In genomic region chr11:70259077-70259476, GRCh38 we compare ENCODE assay signal across 7 cellular contexts. TPM values are rescaled to one million over a fixed set of nuclear protein-coding genes. Genes with fewer than 3 reads are reported as not detected.
DNase-seq lines count a peak whose midpoint lies in the region; ATAC-seq, FAIRE-seq and TF ChIP-seq lines count a peak whose summit lies in the region.
"Not testable (repeated sequence)": the region's sequence is repeated elsewhere in the genome, so short reads cannot be mapped to it uniquely, and the experiment has no call there.

No MANE protein-coding gene starts in this region.

- POLR2A ChIA-PET in WTC11 (lab: Charles Lee); HepG2 (lab: Yijun Ruan, JAX): not testable (repeated sequence)

- in situ Hi-C loops in HepG2 (cut with HindIII; ENCODE audit: extremely low pct_ligation_motif_present, low pct_unique_long_range_greater_than_20kb): not testable (repeated sequence)

- H3K27ac Mint-ChIP-seq in WTC11: not testable (repeated sequence)

- not testable (repeated sequence) for H3K9me3 ChIP-seq in HepG2 (ENCODE audit: low read length)

- DNase-seq in AML-193 (lab: John Stamatoyannopoulos, UW) (peak; percentile 16 to 47), HuH-7.5 (ENCODE audit: low spot score) (peak; percentile 38), NB4 (ENCODE audit: low read depth) (peak; percentile 66), SIG-M5 treated with dmso at 0.1 percent for 504 hours (lab: John Stamatoyannopoulos, UW; ENCODE audit: unreplicated experiment) (peak; percentile 16), HepG2 (ENCODE audit: low spot score) (peak; percentile 77)
- DNase-seq in WTC11 (ENCODE audit: low spot score): not testable (repeated sequence)

- peak in 1 of 2 experiments; percentile 31; a peak in 1 of 4 replicates for TF ChIP-seq EP300 in HepG2 (IDR thresholded peaks at IDR 0.05; ENCODE audit: low read depth in 2 of 2, low read length in 2 of 2)
- TF ChIP-seq EP300 in HepG2 (CRISPR knock-in tag; IDR thresholded peaks at IDR 0.05; ENCODE audit: borderline replicate concordance): not testable (repeated sequence)

- not testable (repeated sequence) for H3K9ac ChIP-seq in HepG2 (ENCODE audit: insufficient read depth, low read depth, low read length)

- H3K27ac ChIP-seq in HepG2 (ENCODE audit: extremely low read length, insufficient read depth, low read length): not testable (repeated sequence)
- peak overlapping the region; percentile 38 for H3K27ac ChIP-seq in urinary bladder (ENCODE audit: low read depth)

- intact Hi-C loops in HepG2 (cut with micrococcal nuclease; ENCODE audit: unreplicated experiment): not testable (repeated sequence)

- not testable (repeated sequence) for TF ChIP-seq POLR2A in NB4 (IDR thresholded peaks at IDR 0.05; ENCODE audit: extremely low read depth, insufficient read length); HepG2 (IDR thresholded peaks at IDR 0.05; ENCODE audit: insufficient read depth in 1 of 2, low read depth in 2 of 2, low read length in 2 of 2)

- H3K27me3 ChIP-seq in HepG2 (ENCODE audit: control insufficient read depth in 1 of 2, insufficient read depth in 2 of 2, low read length in 2 of 2): not testable (repeated sequence)

- H3K4me2 ChIP-seq in HepG2 (ENCODE audit: low read depth, low read length): not testable (repeated sequence)

- not testable (repeated sequence) for H3K4me3 ChIP-seq in NB4 (ENCODE audit: low read depth, low read length); HepG2 (replicated peaks in 1 of 3; ENCODE audit: insufficient read depth in 1 of 3, low read depth in 2 of 3, low read length in 3 of 3); urinary bladder (ENCODE audit: low read depth, low read length)

- CTCF ChIA-PET in WTC11 (lab: Charles Lee); HepG2 (lab: Yijun Ruan, JAX; ENCODE audit: low intra/inter-chr PET ratio, low total read pairs): not testable (repeated sequence)

- peak; percentile 87 for FAIRE-seq in HepG2 (lab: Jason Lieb, UNC)

- H3K4me1 ChIP-seq in HepG2 (ENCODE audit: insufficient read depth, low read length): peaks cover 20% of the 10 kb centered on the region
- not testable (repeated sequence) for H3K4me1 ChIP-seq in urinary bladder (ENCODE audit: insufficient read depth)

- H3K36me3 Mint-ChIP-seq in WTC11: not testable (repeated sequence)

- not testable (repeated sequence) for BruUV-seq in HepG2 (replicated peaks; lab: Mats Ljungman, UMichigan)

- not testable (repeated sequence) for TF ChIP-seq CTCF in NB4 (IDR thresholded peaks at IDR 0.05; ENCODE audit: low read depth, low read length); WTC11 (IDR thresholded peaks at IDR 0.05); HepG2 (CRISPR knock-in tag; IDR thresholded peaks at IDR 0.05)

- not testable (repeated sequence) for H3K27me3 Mint-ChIP-seq in WTC11 (ENCODE audit: low read depth)

- H3K36me3 ChIP-seq in HepG2 (replicated peaks in 1 of 2; ENCODE audit: control insufficient read depth in 1 of 2, insufficient read depth in 2 of 2, low read length in 2 of 2); urinary bladder (ENCODE audit: insufficient read depth): not testable (repeated sequence)

- WGBS in HepG2 (ENCODE audit: low lambda C conversion rate): 0% methylated on average over 2 of the region's 2 CpGs
- 91% methylated on average over 2 of the region's 2 CpGs for WGBS in urinary bladder

- not testable (repeated sequence) for TF ChIP-seq RAD21 in HepG2 (CRISPR knock-in tag; IDR thresholded peaks at IDR 0.05)

- not testable (repeated sequence) for H3K9me3 Mint-ChIP-seq in WTC11

- H4K20me1 ChIP-seq in HepG2 (ENCODE audit: insufficient read depth, low read length): not testable (repeated sequence)

- not testable (repeated sequence) for ATAC-seq in WTC11
- ATAC-seq in HepG2: peak; percentile 82

- not testable (repeated sequence) for H3K79me2 ChIP-seq in HepG2 (ENCODE audit: insufficient read depth, low read length)

- H3K4me3 Mint-ChIP-seq in WTC11: not testable (repeated sequence)

- not testable (repeated sequence) for H3K4me1 Mint-ChIP-seq in WTC11

- not testable (repeated sequence) for H2AFZ ChIP-seq in HepG2 (ENCODE audit: low read length)

TF ChIP-seq in WTC11, 78 proteins besides CTCF, POLR2A, EP300 and RAD21:
- peak; percentile 51; the same call in 1 of the 2 replicates for TF ChIP-seq GABPB1 (CRISPR knock-in tag; IDR thresholded peaks at IDR 0.05)

TF ChIP-seq in HepG2, 621 proteins besides CTCF, POLR2A, EP300 and RAD21 (continues in another document):
- TF ChIP-seq RARA (CRISPR knock-in tag; IDR thresholded peaks at IDR 0.05): 0 out of 2 replicates have a peak, but pooled peaks have one; percentile 22
- TF ChIP-seq HNF4A (CRISPR knock-in tag; IDR thresholded peaks at IDR 0.05): 0 out of 2 replicates have a peak, but pooled peaks have one; percentile 11
- TF ChIP-seq UBTF (CRISPR knock-in tag; IDR thresholded peaks at IDR 0.05): 0 out of 2 replicates have a peak, but pooled peaks have one; percentile 22
- peak; percentile 75 for TF ChIP-seq CEBPG (CRISPR knock-in tag; IDR thresholded peaks at IDR 0.05)

RNA-seq across cellular contexts. Expression of gene PPFIA1, which starts 11.4 kb away (rescaled TPM):
- total RNA-seq in WTC11 (2021) (62.2 to 75.1 TPM (median 64.1 TPM) in 3 replicates), HepG2 (2016; rRNA removed; fragmentation: Illumina TruSeq; extraction: Trizol) (27.3 and 29.9 TPM in 2 replicates), urinary bladder (54.0 TPM)
- 68.7 and 75.4 TPM in 2 replicates for total RNA-seq in HepG2 (2016; cell fraction: cytosol; rRNA removed; fragmentation: Illumina TruSeq; extraction: Trizol; ENCODE audit: low read depth)
- total RNA-seq in HepG2 (2016; cell fraction: insoluble cytoplasmic fraction; rRNA removed; fragmentation: Illumina TruSeq; extraction: Trizol): 26.9 and 30.3 TPM in 2 replicates
- total RNA-seq in HepG2 (2016; cell fraction: membrane; rRNA removed; fragmentation: Illumina TruSeq; extraction: Trizol): 22.7 and 22.8 TPM in 2 replicates
- total RNA-seq in HepG2 (2016; cell fraction: nucleus; rRNA removed; fragmentation: Illumina TruSeq; extraction: Trizol): 29.3 and 30.4 TPM in 2 replicates
- polyA plus RNA-seq in HepG2 (2011; rRNA removed) (45.2 and 48.0 TPM in 2 replicates), urinary bladder (25.5 TPM)
- polyA plus RNA-seq in HepG2 (2011; cell fraction: cytosol; rRNA removed): 32.6 and 45.4 TPM in 2 replicates
- 60.5 and 68.2 TPM in 2 replicates for polyA plus RNA-seq in HepG2 (2011; cell fraction: nucleus; rRNA removed)
- polyA plus RNA-seq in HepG2 (2012): 18.1 and 18.8 TPM in 2 replicates
- 1.4 and 2.3 TPM in 2 replicates for polyA plus RNA-seq in HepG2 (2016; cell fraction: cytosol; fragmentation: Illumina TruSeq; extraction: Trizol; ENCODE audit: low read depth)
- polyA plus RNA-seq in HepG2 (2016; cell fraction: insoluble cytoplasmic fraction; fragmentation: Illumina TruSeq; extraction: Trizol; ENCODE audit: low read depth): 18.5 and 22.6 TPM in 2 replicates
- 5.3 and 7.1 TPM in 2 replicates for polyA plus RNA-seq in HepG2 (2016; cell fraction: membrane; fragmentation: Illumina TruSeq; extraction: Trizol; ENCODE audit: low read depth)
- 38.7 and 39.4 TPM in 2 replicates for polyA plus RNA-seq in HepG2 (2016; cell fraction: nucleus; fragmentation: Illumina TruSeq; extraction: Trizol; ENCODE audit: insufficient read depth, low read depth)
- 94.3 and 206 TPM in 2 replicates for polyA minus RNA-seq in HepG2 (2011; rRNA and poly(A)+ RNA removed; ENCODE audit: low replicate concordance)
- 31.2 and 40.4 TPM in 2 replicates for polyA minus RNA-seq in HepG2 (2011; cell fraction: cytosol; rRNA and poly(A)+ RNA removed)
- 59.9 and 69.0 TPM in 2 replicates for polyA minus RNA-seq in HepG2 (2011; cell fraction: nucleus; rRNA and poly(A)+ RNA removed)

RNA-seq across cellular contexts. Expression of gene FADD, which starts 56.0 kb away (rescaled TPM):
- total RNA-seq in WTC11 (2021) (49.0 to 58.6 TPM (median 53.9 TPM) in 3 replicates), HepG2 (2016; rRNA removed; fragmentation: Illumina TruSeq; extraction: Trizol) (21.4 and 22.2 TPM in 2 replicates), urinary bladder (20.1 TPM)
- 5.0 and 5.9 TPM in 2 replicates for total RNA-seq in HepG2 (2016; cell fraction: cytosol; rRNA removed; fragmentation: Illumina TruSeq; extraction: Trizol; ENCODE audit: low read depth)
- 20.6 and 22.3 TPM in 2 replicates for total RNA-seq in HepG2 (2016; cell fraction: insoluble cytoplasmic fraction; rRNA removed; fragmentation: Illumina TruSeq; extraction: Trizol)
- total RNA-seq in HepG2 (2016; cell fraction: membrane; rRNA removed; fragmentation: Illumina TruSeq; extraction: Trizol): 13.7 and 13.9 TPM in 2 replicates
- total RNA-seq in HepG2 (2016; cell fraction: nucleus; rRNA removed; fragmentation: Illumina TruSeq; extraction: Trizol): 9.1 and 12.1 TPM in 2 replicates
- polyA plus RNA-seq in HepG2 (2011; rRNA removed) (14.2 and 14.9 TPM in 2 replicates), urinary bladder (23.6 TPM)
- 16.0 and 16.7 TPM in 2 replicates for polyA plus RNA-seq in HepG2 (2011; cell fraction: cytosol; rRNA removed)
- polyA plus RNA-seq in HepG2 (2011; cell fraction: nucleus; rRNA removed): 7.8 and 9.6 TPM in 2 replicates
- 10.4 and 12.8 TPM in 2 replicates for polyA plus RNA-seq in HepG2 (2012)
- polyA plus RNA-seq in HepG2 (2016; cell fraction: cytosol; fragmentation: Illumina TruSeq; extraction: Trizol; ENCODE audit: low read depth): 3.2 TPM in 2 replicates
- 20.0 and 20.2 TPM in 2 replicates for polyA plus RNA-seq in HepG2 (2016; cell fraction: insoluble cytoplasmic fraction; fragmentation: Illumina TruSeq; extraction: Trizol; ENCODE audit: low read depth)
- polyA plus RNA-seq in HepG2 (2016; cell fraction: membrane; fragmentation: Illumina TruSeq; extraction: Trizol; ENCODE audit: low read depth): 7.0 and 7.9 TPM in 2 replicates
- 15.0 and 15.1 TPM in 2 replicates for polyA plus RNA-seq in HepG2 (2016; cell fraction: nucleus; fragmentation: Illumina TruSeq; extraction: Trizol; ENCODE audit: insufficient read depth, low read depth)
- polyA minus RNA-seq in HepG2 (2011; rRNA and poly(A)+ RNA removed; ENCODE audit: low replicate concordance): 21.5 and 78.8 TPM in 2 replicates
- polyA minus RNA-seq in HepG2 (2011; cell fraction: cytosol; rRNA and poly(A)+ RNA removed): 8.5 and 9.1 TPM in 2 replicates
- 8.6 and 9.7 TPM in 2 replicates for polyA minus RNA-seq in HepG2 (2011; cell fraction: nucleus; rRNA and poly(A)+ RNA removed)
